28 cellular contexts compared by ENCODE assay signal in genomic region chr9:87718231-87718630, GRCh38.
"Had no signal": no experiment of that assay in that cellular context is flagged by ENCODE, and none has a peak within 500 bp of the region (broad histone marks: within the 10 kb centered on the region; RNA-seq: fewer than 3 reads in every experiment).

No MANE protein-coding gene starts in this region.

- H3K9me3 Mint-ChIP-seq: naive thymus-derived CD8-positive, alpha-beta T cell; natural killer cell treated with Interleukin-12 subunit alpha and Interleukin-12 subunit beta and Interleukin-15 and Interleukin-18, amount 100 ng/mL, for 72 hours; nephron progenitor cell; neural crest cell; stimulated activated naive CD8-positive, alpha-beta T cell treated with anti-CD3 and anti-CD28 coated beads, Interleukin-15, Interleukin-2, amounts not matched to agents 100 ng/mL and 50 ng/mL, for 24 hours had no signal

- H3K27ac ChIP-seq: neutrophil, ovary, parathyroid adenoma, psoas muscle, sigmoid colon, stomach, testis, tibial artery, transverse colon, upper lobe of left lung, vagina had no signal

- H3K27ac Mint-ChIP-seq: naive thymus-derived CD8-positive, alpha-beta T cell; natural killer cell treated with Interleukin-12 subunit alpha and Interleukin-12 subunit beta and Interleukin-15 and Interleukin-18, amount 100 ng/mL, for 72 hours; nephron progenitor cell; progenitor cell of endocrine pancreas; stimulated activated effector memory CD8-positive, alpha-beta T cell treated with anti-CD3 and anti-CD28 coated beads, Interleukin-12 subunit alpha, Interleukin-12 subunit beta, amount 100 ng/mL, for 72 hours; stimulated activated naive B cell treated with anti-CD40 and anti-IgM and Interleukin-4, amounts not matched to agents 10 μg/mL and 1 μg/mL and 100 μg/mL, for 72 hours; stimulated activated naive CD8-positive, alpha-beta T cell treated with anti-CD3 and anti-CD28 coated beads, Interleukin-15, Interleukin-2, amounts not matched to agents 100 ng/mL and 50 ng/mL, for 24 hours had no signal

- H2AFZ ChIP-seq: parathyroid adenoma had no signal

- DNase-seq: naive thymus-derived CD8-positive, alpha-beta T cell; nephron progenitor cell; nucleus accumbens; ovary; posterior cingulate gyrus; psoas muscle; right lobe of liver; sigmoid colon; small intestine; stimulated activated CD4-positive, alpha-beta T cell treated with anti-CD3 and anti-CD28 coated beads, Interleukin-15, amount 100 ng/mL, for 24 hours; stimulated activated CD4-positive, alpha-beta T cell treated with anti-CD3 and anti-CD28 coated beads, Interleukin-2, amount 100 ng/mL, for 24 hours; stimulated activated CD4-positive, alpha-beta T cell treated with anti-CD3 and anti-CD28 coated beads, Interleukin-2, amount 100 ng/mL, for 48 hours; stimulated activated CD4-positive, alpha-beta T cell treated with anti-CD3 and anti-CD28 coated beads, Interleukin-4, amount 100 ng/mL, for 24 hours; stimulated activated naive B cell treated with anti-CD40 and anti-IgM and Interleukin-4, amounts not matched to agents 10 μg/mL and 1 μg/mL and 100 μg/mL, for 72 hours; stimulated activated naive CD4-positive, alpha-beta T cell treated with Interleukin-2 at 50 U/mL for 16 hours; stomach; testis; tibial artery; transverse colon; upper lobe of left lung had no signal

- H3K4me3 ChIP-seq: ovary, psoas muscle, right lobe of liver, sigmoid colon, stomach, testis, tibial artery, transverse colon, upper lobe of left lung, vagina had no signal

- H3K27me3 ChIP-seq: ovary, right lobe of liver, sigmoid colon, stomach, testis, tibial artery, transverse colon, upper lobe of left lung, vagina had no signal

- H3K4me3 Mint-ChIP-seq: naive thymus-derived CD8-positive, alpha-beta T cell; natural killer cell treated with Interleukin-12 subunit alpha and Interleukin-12 subunit beta and Interleukin-15 and Interleukin-18, amount 100 ng/mL, for 72 hours; nephron progenitor cell; neural crest cell; stimulated activated effector memory CD8-positive, alpha-beta T cell treated with anti-CD3 and anti-CD28 coated beads, Interleukin-12 subunit alpha, Interleukin-12 subunit beta, amount 100 ng/mL, for 72 hours; stimulated activated naive B cell treated with anti-CD40 and anti-IgM and Interleukin-4, amounts not matched to agents 10 μg/mL and 1 μg/mL and 100 μg/mL, for 72 hours; stimulated activated naive CD8-positive, alpha-beta T cell treated with anti-CD3 and anti-CD28 coated beads, Interleukin-15, Interleukin-2, amounts not matched to agents 100 ng/mL and 50 ng/mL, for 24 hours had no signal

- H3K79me2 ChIP-seq: parathyroid adenoma had no signal

- H3K36me3 Mint-ChIP-seq: naive thymus-derived CD8-positive, alpha-beta T cell; natural killer cell treated with Interleukin-12 subunit alpha and Interleukin-12 subunit beta and Interleukin-15 and Interleukin-18, amount 100 ng/mL, for 72 hours; stimulated activated effector memory CD8-positive, alpha-beta T cell treated with anti-CD3 and anti-CD28 coated beads, Interleukin-12 subunit alpha, Interleukin-12 subunit beta, amount 100 ng/mL, for 72 hours; stimulated activated naive B cell treated with anti-CD40 and anti-IgM and Interleukin-4, amounts not matched to agents 10 μg/mL and 1 μg/mL and 100 μg/mL, for 72 hours had no signal

- H3K9me3 ChIP-seq: neutrophil, ovary, psoas muscle, right lobe of liver, sigmoid colon, stomach, testis, tibial artery, transverse colon, upper lobe of left lung, vagina had no signal

- H3K4me1 Mint-ChIP-seq: stimulated activated naive B cell treated with anti-CD40 and anti-IgM and Interleukin-4, amounts not matched to agents 10 μg/mL and 1 μg/mL and 100 μg/mL, for 72 hours had no signal

- H3K36me3 ChIP-seq: neutrophil, ovary, right lobe of liver, sigmoid colon, stomach, tibial artery, transverse colon, upper lobe of left lung, vagina had no signal

- H3K9ac ChIP-seq: parathyroid adenoma had no signal
